In the genomic region with DNA sequence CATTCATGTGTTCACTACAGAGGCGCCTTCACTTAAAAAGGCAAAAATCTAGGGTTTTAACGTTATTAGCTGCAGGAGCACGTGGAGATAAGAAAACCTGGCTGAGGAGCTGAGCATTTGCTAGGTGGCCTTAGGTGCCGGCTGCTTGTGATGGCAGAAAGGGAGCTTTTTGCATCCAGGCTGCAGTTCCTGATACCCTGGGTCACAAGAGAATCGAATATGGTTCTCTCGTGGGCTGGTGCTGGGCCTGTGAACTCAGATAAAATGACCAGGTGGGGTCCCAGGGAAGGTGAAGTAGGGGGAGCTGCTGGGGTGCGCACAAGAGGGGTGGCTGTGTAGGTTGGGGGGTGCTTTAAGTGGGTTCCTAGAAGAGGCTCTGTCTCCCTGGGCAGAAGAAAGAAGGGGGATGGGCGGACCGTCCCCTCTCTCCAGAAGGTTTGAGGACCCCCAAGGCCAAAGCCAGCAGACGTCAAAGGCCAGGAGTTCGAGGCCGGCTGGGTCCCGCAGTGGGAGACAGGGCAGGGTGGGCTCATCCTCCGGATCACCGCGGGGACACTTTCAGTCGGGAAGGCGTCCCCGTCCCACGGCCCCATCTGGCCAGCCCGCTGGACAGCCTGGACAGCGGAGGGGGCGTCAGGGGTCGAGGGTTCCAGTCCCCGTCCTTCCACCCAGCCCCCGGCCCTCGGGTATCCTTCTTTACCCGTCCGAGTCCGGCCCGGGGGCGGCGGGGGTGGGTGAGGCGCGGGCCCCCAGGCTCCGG, we compare ENCODE assay signal across 8 cellular contexts. TPM values are rescaled to one million over a fixed set of nuclear protein-coding genes. Genes with fewer than 3 reads are reported as not detected.
DNase-seq lines count a peak whose midpoint lies in the region; ATAC-seq and TF ChIP-seq lines count a peak whose summit lies in the region.

No MANE protein-coding gene starts in this region.

- TF ChIP-seq CTCF in VCaP (conservative IDR thresholded peaks at IDR 0.05) = no peak
- TF ChIP-seq CTCF in glutamatergic neuron (IDR thresholded peaks at IDR 0.05; ENCODE audit: partially characterized antibody, unreplicated experiment) = no peak

- H3K27ac Mint-ChIP-seq in glutamatergic neuron (ENCODE audit: unreplicated experiment) = peak overlapping the region; percentile 79

- ATAC-seq in GM19324 (IDR thresholded peaks at IDR 0.05; ENCODE audit: low FRiP score, unreplicated experiment) = no peak

- peak overlapping the region; percentile 83; the same call in 1 of the 2 replicates for H3K27ac ChIP-seq in VCaP

- H3K9me3 Mint-ChIP-seq in glutamatergic neuron (ENCODE audit: unreplicated experiment) = peaks cover 13% of the 10 kb centered on the region

- DNase-seq in H7 = no peak
- DNase-seq in glutamatergic neuron = peak; percentile 43
- DNase-seq in retina = peak; percentile 69
- DNase-seq in NCI-H226 = no peak
- DNase-seq in DMS153 treated with DMSO at 0.1 percent for 48 hours (lab: John Stamatoyannopoulos, UW; ENCODE audit: unreplicated experiment) = no peak
- no peak for DNase-seq in NCI-H1436 (lab: John Stamatoyannopoulos, UW)

- H3K4me3 Mint-ChIP-seq in glutamatergic neuron (ENCODE audit: unreplicated experiment) = peak overlapping the region; percentile 78

- H3K27me3 Mint-ChIP-seq in glutamatergic neuron (ENCODE audit: unreplicated experiment) = peaks cover 20% of the 10 kb centered on the region

- peak overlapping the region; percentile 69 for H3K4me3 ChIP-seq in H7 (ENCODE audit: insufficient read depth, low read depth, low read length)

- peaks cover 28% of the 10 kb centered on the region for H3K4me1 Mint-ChIP-seq in glutamatergic neuron (ENCODE audit: low read depth, unreplicated experiment)

- no peaks in the 10 kb centered on the region for H3K36me3 Mint-ChIP-seq in glutamatergic neuron (ENCODE audit: unreplicated experiment)

- no peaks in the 10 kb centered on the region; the same call in 1 of the 2 replicates for H3K36me3 ChIP-seq in H7 (replicated peaks; ENCODE audit: control insufficient read depth, insufficient read depth, low read length)

- peaks cover 4% of the 10 kb centered on the region for H3K27me3 ChIP-seq in H7 (ENCODE audit: control insufficient read depth, insufficient read depth, low read length)

RNA-seq across cellular contexts. Expression of gene CMIP, which starts 0.7 kb away (rescaled TPM):
- 13.1 and 19.2 TPM in 2 replicates for total RNA-seq in H7 (2014; rRNA removed; shearing (Covaris generic))
- 163 TPM for total RNA-seq in glutamatergic neuron (ENCODE audit: unreplicated experiment)

Comparison
In these comparisons a context has a peak if more than half of its experiments do, and no peak if none do; other contexts are left out.
1. DNase-seq: peak in glutamatergic neuron (single experiment) and retina (single experiment); none in H7 (single experiment), NCI-H226 (single experiment), DMS153 treated with DMSO at 0.1 percent for 48 hours (single experiment) and NCI-H1436 (single experiment).